22 cellular contexts compared by ENCODE assay signal in genomic region chr4:76484654-76485053, GRCh38. TPM values are rescaled to one million over a fixed set of nuclear protein-coding genes. Genes with fewer than 3 reads are reported as not detected.
DNase-seq lines count a peak whose midpoint lies in the region; ATAC-seq, FAIRE-seq and TF ChIP-seq lines count a peak whose summit lies in the region.
"Had no signal": no experiment of that assay in that cellular context is flagged by ENCODE, and none has a peak within 500 bp of the region (broad histone marks: within the 10 kb centered on the region; RNA-seq: fewer than 3 reads in every experiment).

No MANE protein-coding gene starts in this region.

- TF ChIP-seq RAD21 in HepG2 (CRISPR knock-in tag; IDR thresholded peaks at IDR 0.05) (no peak), H1 (IDR thresholded peaks at IDR 0.05 in 1 of 2, conservative IDR thresholded peaks at IDR 0.05 in 1 of 2; ENCODE audit: low read depth in 2 of 2, low read length in 2 of 2) (no peak)

- H2AFZ ChIP-seq in HepG2 (ENCODE audit: low read length) (no peak overlapping the region), H1 (ENCODE audit: low read length) (no peak overlapping the region)

- H4K5ac ChIP-seq in H1 (ENCODE audit: insufficient read length, low read depth, low read length), result no peak overlapping the region

- TF ChIP-seq CTCF in right lobe of liver (IDR thresholded peaks at IDR 0.05) (no peak), HepG2 (CRISPR knock-in tag; IDR thresholded peaks at IDR 0.05) (no peak), H1 (IDR thresholded peaks at IDR 0.05; ENCODE audit: control extremely low read depth in 1 of 3, insufficient read depth in 1 of 3, low read depth in 1 of 3, low read length in 3 of 3) (no peak), nephron progenitor cell (IDR thresholded peaks at IDR 0.05) (no peak)

- H3K4me3 ChIP-seq in right lobe of liver, result no peak overlapping the region
- H3K4me3 ChIP-seq in HepG2 (replicated peaks in 1 of 3; ENCODE audit: insufficient read depth in 1 of 3, low read depth in 2 of 3, low read length in 3 of 3), result no peak overlapping the region
- no peak overlapping the region for H3K4me3 ChIP-seq in H1 (ENCODE audit: extremely low read depth in 1 of 4, insufficient read depth in 2 of 4, low read depth in 3 of 4, low read length in 4 of 4)
- H3K4me3 ChIP-seq: BLaER1 treated with 17β-estradiol and CSF1 and Interleukin-3, amounts not matched to agents 10 nM and 100 nM; HAP-1; Peyer's patch; SJSA1 had no signal

- H3K56ac ChIP-seq in H1 (replicated peaks; ENCODE audit: insufficient read length, low read depth, low read length), result no peak overlapping the region

- H3K36me3 ChIP-seq in right lobe of liver (no peaks in the 10 kb centered on the region), HepG2 (replicated peaks in 1 of 2; ENCODE audit: control insufficient read depth in 1 of 2, insufficient read depth in 2 of 2, low read length in 2 of 2) (no peaks in the 10 kb centered on the region), H1 (ENCODE audit: control insufficient read depth in 2 of 4, insufficient read depth in 4 of 4, low read length in 3 of 4) (no peaks in the 10 kb centered on the region)
- H3K36me3 ChIP-seq: BLaER1 treated with 17β-estradiol and CSF1 and Interleukin-3, amounts not matched to agents 10 nM and 100 nM; HAP-1; Peyer's patch; SJSA1 had no signal

- peaks cover 9% of the 10 kb centered on the region for H3K27me3 Mint-ChIP-seq in nephron progenitor cell (ENCODE audit: low read depth, poor library complexity)

- no peaks in the 10 kb centered on the region for H3K79me1 ChIP-seq in H1 (ENCODE audit: low read depth, low read length)

- H2BK12ac ChIP-seq in H1 (ENCODE audit: low read depth, low read length), result 0 out of 2 replicates have a peak overlapping the region, but pooled peaks have one; percentile 45

- no peak overlapping the region for H2BK15ac ChIP-seq in H1 (ENCODE audit: low read length)

- H3K4me3 Mint-ChIP-seq in nephron progenitor cell, result no peak overlapping the region
- H3K4me3 Mint-ChIP-seq: CD4-positive, alpha-beta memory T cell had no signal

- H3K4me1 ChIP-seq in right lobe of liver (peaks cover 0 to 39% (median 10%) of the 10 kb centered on the region in 4 donors), HepG2 (ENCODE audit: insufficient read depth, low read length) (no peaks in the 10 kb centered on the region), H1 (replicated peaks in 1 of 4; ENCODE audit: control insufficient read depth in 3 of 4, insufficient read depth in 4 of 4, low read length in 3 of 4) (peaks cover 3 to 15% (median 11%) of the 10 kb centered on the region in 4 experiments; a peak in 5 of 7 replicates)
- H3K4me1 ChIP-seq: Peyer's patch had no signal

- WGBS in right lobe of liver (ENCODE audit: insufficient coverage, low coverage, low lambda C conversion rate, missing lambda C conversion rate), result 76% methylated on average over 2 of the region's 3 CpGs
- 13% methylated on average over 3 of the region's 3 CpGs for WGBS in HepG2 (ENCODE audit: low lambda C conversion rate)
- 61% methylated on average over 3 of the region's 3 CpGs; no CpG with 5 or more reads in 1 of the 2 experiments for WGBS in H1 (ENCODE audit: extremely low coverage in 1 of 2, insufficient coverage in 1 of 2, insufficient read length in 1 of 2, insufficient replicate concordance in 2 of 2, low coverage in 1 of 2, low lambda C conversion rate in 2 of 2, missing lambda C conversion rate in 1 of 2), 2 experiments

- H3K9me3 ChIP-seq in right lobe of liver (no peaks in the 10 kb centered on the region), HepG2 (ENCODE audit: low read length) (peaks cover 7% of the 10 kb centered on the region), H1 (ENCODE audit: insufficient read depth in 2 of 2, low read depth in 1 of 2, low read length in 1 of 2) (no peaks in the 10 kb centered on the region)
- H3K9me3 ChIP-seq: SJSA1 had no signal

- no peaks in the 10 kb centered on the region for H4K20me1 ChIP-seq in HepG2 (ENCODE audit: insufficient read depth, low read length)
- H4K20me1 ChIP-seq in H1 (replicated peaks in 1 of 2; ENCODE audit: control insufficient read depth in 1 of 2, insufficient read depth in 2 of 2, low read length in 2 of 2), result no peaks in the 10 kb centered on the region
- H4K20me1 ChIP-seq: BLaER1 treated with 17β-estradiol and CSF1 and Interleukin-3, amounts not matched to agents 10 nM and 100 nM had no signal

- TF ChIP-seq POLR2A in right lobe of liver (IDR thresholded peaks at IDR 0.05) (no peak), HepG2 (IDR thresholded peaks at IDR 0.05; ENCODE audit: insufficient read depth in 1 of 2, low read depth in 2 of 2, low read length in 2 of 2) (no peak), H1 (IDR thresholded peaks at IDR 0.05; ENCODE audit: control extremely low read depth in 1 of 2, low read depth in 2 of 2, low read length in 2 of 2) (no peak)

- no peak for TF ChIP-seq EP300 in HepG2 (IDR thresholded peaks at IDR 0.05; ENCODE audit: low read depth in 2 of 2, low read length in 2 of 2)
- TF ChIP-seq EP300 in HepG2 (CRISPR knock-in tag; IDR thresholded peaks at IDR 0.05; ENCODE audit: borderline replicate concordance), result no peak
- no peak for TF ChIP-seq EP300 in H1 (IDR thresholded peaks at IDR 0.05; ENCODE audit: borderline replicate concordance in 1 of 2, low read depth in 2 of 2, low read length in 2 of 2)

- ATAC-seq in right lobe of liver (no peak), HepG2 (no peak), GM21786 (IDR thresholded peaks at IDR 0.05; ENCODE audit: unreplicated experiment) (no peak)

- no peak overlapping the region for H3K23ac ChIP-seq in H1 (ENCODE audit: insufficient read length)

- H3K27ac ChIP-seq in right lobe of liver, result peak overlapping the region in 2 of 3 donors; percentile 30 to 76
- H3K27ac ChIP-seq in HepG2 (ENCODE audit: extremely low read length, insufficient read depth, low read length), result no peak overlapping the region
- no peak overlapping the region for H3K27ac ChIP-seq in H1 (ENCODE audit: low read depth, low read length)
- H3K27ac ChIP-seq: 22Rv1; BLaER1 treated with 17β-estradiol and CSF1 and Interleukin-3, amounts not matched to agents 10 nM and 100 nM; Peyer's patch; SJSA1 had no signal

- no peak overlapping the region for H2BK120ac ChIP-seq in H1 (replicated peaks; ENCODE audit: low read depth, low read length)

- peaks cover 23% of the 10 kb centered on the region for H3K4me1 Mint-ChIP-seq in nephron progenitor cell
- H3K4me1 Mint-ChIP-seq: CD4-positive, alpha-beta memory T cell had no signal

- H2AK5ac ChIP-seq in H1 (ENCODE audit: low read depth, low read length), result no peak overlapping the region

- intact Hi-C loops in right lobe of liver (cut with DNase I), result no loop called here
- intact Hi-C loops in HepG2 (cut with micrococcal nuclease; ENCODE audit: unreplicated experiment), result no loop called here

- peak overlapping the region; percentile 36 for H3K27ac Mint-ChIP-seq in nephron progenitor cell
- H3K27ac Mint-ChIP-seq: CD4-positive, alpha-beta memory T cell had no signal

- no peak overlapping the region for H3K4me2 ChIP-seq in HepG2 (ENCODE audit: low read depth, low read length)
- no peak overlapping the region; a peak in 1 of 4 replicates for H3K4me2 ChIP-seq in H1 (ENCODE audit: insufficient read depth in 1 of 2, low read depth in 2 of 2, low read length in 2 of 2)
- H3K4me2 ChIP-seq: BLaER1 treated with 17β-estradiol and CSF1 and Interleukin-3, amounts not matched to agents 10 nM and 100 nM had no signal

- H3K9ac ChIP-seq in HepG2 (ENCODE audit: insufficient read depth, low read depth, low read length), result no peak overlapping the region
- H3K9ac ChIP-seq in H1 (replicated peaks in 1 of 4; ENCODE audit: extremely low read depth in 1 of 4, low read depth in 3 of 4, low read length in 3 of 4), result no peak overlapping the region; a peak in 1 of 7 replicates
- H3K9ac ChIP-seq: BLaER1 treated with 17β-estradiol and CSF1 and Interleukin-3, amounts not matched to agents 10 nM and 100 nM had no signal

- H2BK20ac ChIP-seq in H1 (ENCODE audit: low read length), result no peak overlapping the region; the same call in 1 of the 2 replicates

- POLR2A ChIA-PET in HepG2 (lab: Yijun Ruan, JAX), result no interaction called here
- POLR2A ChIA-PET in H1 (lab: Charles Lee; ENCODE audit: partially characterized antibody), result interaction anchor here (0.6 to 1.2 kb wide), 6 partner anchors 10 to 26 kb away, joined by 3 to 4 read pairs (median 3); no protein-coding TSS in a partner anchor

- no peak overlapping the region for H4K91ac ChIP-seq in H1 (replicated peaks; ENCODE audit: insufficient read length, low read length)

- CTCF ChIA-PET in HepG2 (lab: Yijun Ruan, JAX; ENCODE audit: low intra/inter-chr PET ratio, low total read pairs) (no interaction called here), H1 (lab: Charles Lee; ENCODE audit: partially characterized antibody) (interaction anchor here (0.6 to 2.0 kb wide), 12 partner anchors 10 to 522 kb away, joined by 3 to 12 read pairs (median 3); partner anchors contain the start of gene STBD1)

- in situ Hi-C loops in HepG2 (cut with HindIII; ENCODE audit: extremely low pct_ligation_motif_present, low pct_unique_long_range_greater_than_20kb), result no loop called here

- peak overlapping the region; percentile 57; the same call in 1 of the 2 replicates for H2BK5ac ChIP-seq in H1 (ENCODE audit: low read depth, low read length)

- H3K23me2 ChIP-seq in H1 (ENCODE audit: low read depth, low read length), result no peaks in the 10 kb centered on the region; the same call in 1 of the 2 replicates

- H3K9me3 Mint-ChIP-seq in nephron progenitor cell, result peaks cover 50% of the 10 kb centered on the region

- H3K79me2 ChIP-seq in HepG2 (ENCODE audit: insufficient read depth, low read length), result no peaks in the 10 kb centered on the region
- no peaks in the 10 kb centered on the region for H3K79me2 ChIP-seq in H1 (ENCODE audit: control insufficient read depth in 1 of 2, insufficient read depth in 2 of 2, low read length in 2 of 2)

- FAIRE-seq in HepG2 (lab: Jason Lieb, UNC), result no peak
- no peak for FAIRE-seq in H1 (lab: Jason Lieb, UNC)
- FAIRE-seq: GM19239, HTR-8/SVneo had no signal

- H3K14ac ChIP-seq in H1 (ENCODE audit: insufficient read length), result no peak overlapping the region

- H3K18ac ChIP-seq in H1 (ENCODE audit: extremely low read depth, low read length), result no peak overlapping the region

- H3K27me3 ChIP-seq in right lobe of liver (no peaks in the 10 kb centered on the region), HepG2 (ENCODE audit: control insufficient read depth in 1 of 2, insufficient read depth in 2 of 2, low read length in 2 of 2) (no peaks in the 10 kb centered on the region), H1 (replicated peaks in 1 of 4; ENCODE audit: control insufficient read depth in 3 of 4, extremely low read depth in 1 of 4, insufficient read depth in 3 of 4, low read length in 3 of 4) (no peaks in the 10 kb centered on the region)
- H3K27me3 ChIP-seq: BLaER1 treated with 17β-estradiol and CSF1 and Interleukin-3, amounts not matched to agents 10 nM and 100 nM; Peyer's patch; SJSA1 had no signal

- no peak overlapping the region; the same call in 1 of the 2 replicates for H4K8ac ChIP-seq in H1 (ENCODE audit: extremely low read depth, insufficient read depth, low read length)

- H3K36me3 Mint-ChIP-seq in nephron progenitor cell (ENCODE audit: low read depth), result peaks cover 19% of the 10 kb centered on the region
- H3K36me3 Mint-ChIP-seq: CD4-positive, alpha-beta memory T cell had no signal

- H3K4ac ChIP-seq in H1 (replicated peaks; ENCODE audit: insufficient read length, low read depth, low read length), result no peak overlapping the region

- no TSS peak for BruUV-seq in HepG2 (replicated peaks; lab: Mats Ljungman, UMichigan)

- DNase-seq in right lobe of liver (no peak), HepG2 (ENCODE audit: low spot score) (no peak), H1 (ENCODE audit: low read depth in 1 of 2, low spot score in 2 of 2) (no peak), nephron progenitor cell (no peak), NCI-H187 treated with DMSO at 0.1 percent for 48 hours (lab: John Stamatoyannopoulos, UW) (no peak), middle frontal gyrus (ENCODE audit: extremely low spot score, low spot score) (no peak)
- no peak for DNase-seq in stimulated activated CD4-positive, alpha-beta T cell treated with anti-CD3 and anti-CD28 coated beads, Interleukin-2, amount 100 ng/mL, for 48 hours
- DNase-seq: CD4-positive, alpha-beta memory T cell; GF-D8; Kasumi-1; NCI-H1694 treated with DMSO at 0.1 percent for 48 hours; NCI-H446; NCI-H526; Peyer's patch had no signal

RNA-seq across cellular contexts. Expression of gene SHROOM3, which starts 49.6 kb away (rescaled TPM):
- total RNA-seq in right lobe of liver (10 to 100 TPM; 15.2 to 35.8 (median 29.9) TPM), HepG2 (2016; rRNA removed; fragmentation: Illumina TruSeq; extraction: Trizol) (not detected in 2 replicates)
- total RNA-seq in HepG2 (2016; cell fraction: cytosol; rRNA removed; fragmentation: Illumina TruSeq; extraction: Trizol; ENCODE audit: low read depth), result not detected in 2 replicates
- not detected in 2 replicates for total RNA-seq in HepG2 (2016; cell fraction: insoluble cytoplasmic fraction; rRNA removed; fragmentation: Illumina TruSeq; extraction: Trizol)
- total RNA-seq in HepG2 (2016; cell fraction: membrane; rRNA removed; fragmentation: Illumina TruSeq; extraction: Trizol), result not detected in 2 replicates
- total RNA-seq in HepG2 (2016; cell fraction: nucleus; rRNA removed; fragmentation: Illumina TruSeq; extraction: Trizol), result not detected in 2 replicates
- polyA plus RNA-seq in HepG2 (2011; rRNA removed) (0.01 TPM in 1 of 2 replicates, not detected in the other), H1 (2011; rRNA removed) (15.8 and 19.7 TPM in 2 replicates)
- not detected in 2 replicates for polyA plus RNA-seq in HepG2 (2011; cell fraction: cytosol; rRNA removed)
- not detected in 2 replicates for polyA plus RNA-seq in HepG2 (2011; cell fraction: nucleus; rRNA removed)
- not detected in 2 replicates for polyA plus RNA-seq in HepG2 (2012)
- not detected in 2 replicates for polyA plus RNA-seq in HepG2 (2016; cell fraction: cytosol; fragmentation: Illumina TruSeq; extraction: Trizol; ENCODE audit: low read depth)
- not detected in 2 replicates for polyA plus RNA-seq in HepG2 (2016; cell fraction: insoluble cytoplasmic fraction; fragmentation: Illumina TruSeq; extraction: Trizol; ENCODE audit: low read depth)
- polyA plus RNA-seq in HepG2 (2016; cell fraction: membrane; fragmentation: Illumina TruSeq; extraction: Trizol; ENCODE audit: low read depth), result not detected in 2 replicates
- not detected in 2 replicates for polyA plus RNA-seq in HepG2 (2016; cell fraction: nucleus; fragmentation: Illumina TruSeq; extraction: Trizol; ENCODE audit: insufficient read depth, low read depth)
- polyA minus RNA-seq in HepG2 (2011; rRNA and poly(A)+ RNA removed; ENCODE audit: low replicate concordance), result 0.04 and 69.9 TPM in 2 replicates
- 0.26 TPM in 1 of 2 replicates, not detected in the other for polyA minus RNA-seq in HepG2 (2011; cell fraction: cytosol; rRNA and poly(A)+ RNA removed)
- under 0.01 and 0.50 TPM in 2 replicates for polyA minus RNA-seq in HepG2 (2011; cell fraction: nucleus; rRNA and poly(A)+ RNA removed)
- total RNA-seq in H1 (2021; fragmentation: NEBNext Ultra II Directional; extraction: Animal tissue kit (Norgen Biotek cat#: 25700)), result 34.0 and 35.6 TPM in 2 replicates
- polyA plus RNA-seq in H1 (2011; cell fraction: cytosol; rRNA removed), result 15.7 TPM
- polyA plus RNA-seq in H1 (2011; cell fraction: nucleus; rRNA removed), result 33.4 TPM
- polyA plus RNA-seq in H1 (2012, experiment 1 of 2), result 14.8 to 19.0 TPM (median 17.2 TPM) in 4 replicates
- polyA plus RNA-seq in H1 (2012, experiment 2 of 2), result 6.4 TPM
- 14.4 TPM for polyA plus RNA-seq in H1 (2013, experiment 1 of 2)
- 14.2 TPM for polyA plus RNA-seq in H1 (2013, experiment 2 of 2)
- polyA minus RNA-seq in H1 (2011; rRNA and poly(A)+ RNA removed), result 74.3 and 90.8 TPM in 2 replicates
- 42.9 TPM for polyA minus RNA-seq in H1 (2011; cell fraction: cytosol; rRNA and poly(A)+ RNA removed)
- polyA minus RNA-seq in H1 (2011; cell fraction: nucleus; rRNA and poly(A)+ RNA removed), result 106 TPM
- total RNA-seq: CD4-positive, alpha-beta memory T cell; OCI-LY7 had no signal
- polyA plus RNA-seq: CD4-positive, alpha-beta memory T cell had no signal

Comparison
In these comparisons a context has a peak if more than half of its experiments do, and no peak if none do; other contexts are left out.
1. H3K27ac ChIP-seq: peak in right lobe of liver (2 of 3); none in HepG2 (single experiment) and H1 (single experiment).
2. RNA of gene SHROOM3, which starts 49.6 kb away (total RNA-seq): 34.0 to 35.6 TPM in H1 and 15.2 to 35.8 TPM in right lobe of liver; not detected in HepG2; every median in the first group is over 10 times any median in the second.